Comparison of ENCODE assay signal across 8 cellular contexts in the genomic region with DNA sequence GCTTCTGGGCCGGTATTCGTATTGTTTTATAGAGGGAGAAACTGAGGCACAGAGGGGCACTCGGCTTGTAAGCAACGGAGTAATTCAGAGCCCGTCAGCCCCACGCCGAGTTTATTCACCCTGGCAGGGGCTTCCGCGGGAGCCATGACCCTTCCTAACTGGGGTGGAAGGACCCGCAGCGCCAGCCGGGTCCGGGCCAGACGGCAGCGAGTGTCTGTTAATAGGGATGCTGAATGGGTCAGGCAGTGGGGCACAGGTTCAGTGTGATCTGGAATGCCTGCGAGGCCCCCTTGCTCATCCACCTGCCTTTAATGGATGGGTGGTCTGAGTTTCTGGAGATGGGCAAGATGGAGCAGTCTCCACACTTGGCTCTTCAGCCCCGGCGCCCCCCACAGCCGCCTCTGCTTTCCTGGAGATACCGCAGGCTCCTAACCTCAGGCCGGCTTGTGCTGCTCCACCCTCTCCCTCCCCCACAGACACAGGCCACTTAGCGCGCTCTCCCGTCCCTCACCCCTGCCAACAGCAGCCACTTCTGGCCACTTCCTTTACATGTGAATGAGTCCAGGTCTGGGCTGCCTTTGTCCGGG.
A peak's percentile ranks its signal among the peaks of the same experiment; 100 is the strongest.
DNase-seq lines count a peak whose midpoint lies in the region; ATAC-seq, FAIRE-seq and TF ChIP-seq lines count a peak whose summit lies in the region.

No MANE protein-coding gene starts in this region.

- H4K20me1 ChIP-seq in astrocyte (ENCODE audit: insufficient read depth, low read length), result no peaks in the 10 kb centered on the region

- H3K36me3 Mint-ChIP-seq in astrocyte (ENCODE audit: low read depth, unreplicated experiment) (peaks cover 5% of the 10 kb centered on the region), memory B cell (peaks cover 18% of the 10 kb centered on the region)

- no peak overlapping the region for H3K9ac ChIP-seq in astrocyte (ENCODE audit: low read length)

- H3K4me3 ChIP-seq in cardiac muscle cell (peak overlapping the region; percentile 53), astrocyte (ENCODE audit: insufficient read depth, low read depth, low read length) (no peak overlapping the region), vagina (peak overlapping the region in 1 of 2 donors; percentile 56)

- ATAC-seq in memory B cell (ENCODE audit: low read depth) (no peak), GM18861 (IDR thresholded peaks at IDR 0.05; ENCODE audit: unreplicated experiment) (no peak), GM18502 (IDR thresholded peaks at IDR 0.05; ENCODE audit: poor library complexity, unreplicated experiment) (no peak)

- H3K27me3 Mint-ChIP-seq in astrocyte (ENCODE audit: low read depth, unreplicated experiment) (peaks cover 56% of the 10 kb centered on the region), memory B cell (peaks cover 38% of the 10 kb centered on the region)

- peak overlapping the region; percentile 15 for H3K27ac Mint-ChIP-seq in astrocyte (ENCODE audit: unreplicated experiment)
- H3K27ac Mint-ChIP-seq in memory B cell, result no peak overlapping the region

- peak overlapping the region; percentile 89 for H3K4me2 ChIP-seq in astrocyte (ENCODE audit: low read length)

- intact Hi-C loops in cardiac septum (cut with DNase I) (no loop called here), vagina (cut with DNase I) (no loop called here)

- peaks cover 23% of the 10 kb centered on the region for H3K27me3 ChIP-seq in cardiac muscle cell
- H3K27me3 ChIP-seq in astrocyte (ENCODE audit: insufficient read depth, low read length), result peaks cover 60% of the 10 kb centered on the region
- H3K27me3 ChIP-seq in vagina, result no peaks in the 10 kb centered on the region

- no peak overlapping the region for H2AFZ ChIP-seq in astrocyte (ENCODE audit: low read depth, low read length)

- H3K4me1 Mint-ChIP-seq in astrocyte (ENCODE audit: low read depth, unreplicated experiment), result peaks cover 6% of the 10 kb centered on the region
- peaks cover 22% of the 10 kb centered on the region for H3K4me1 Mint-ChIP-seq in memory B cell

- TF ChIP-seq CTCF in cardiac muscle cell (IDR thresholded peaks at IDR 0.05; ENCODE audit: low read depth, low read length) (no peak), astrocyte (IDR thresholded peaks at IDR 0.05; ENCODE audit: insufficient read depth, low read depth, low read length) (no peak), vagina (IDR thresholded peaks at IDR 0.05) (no peak)

- H3K27ac ChIP-seq in cardiac muscle cell (no peak overlapping the region), astrocyte (ENCODE audit: low read depth, low read length) (no peak overlapping the region), vagina (peak overlapping the region; percentile 76)

- H3K79me2 ChIP-seq in astrocyte (ENCODE audit: insufficient read depth, low read length), result no peaks in the 10 kb centered on the region

- H3K9me3 ChIP-seq in cardiac muscle cell (ENCODE audit: low read depth) (no peaks in the 10 kb centered on the region), astrocyte (ENCODE audit: insufficient read depth, low read depth, low read length) (peaks cover 3% of the 10 kb centered on the region), vagina (no peaks in the 10 kb centered on the region)

- H3K36me3 ChIP-seq in cardiac muscle cell (no peaks in the 10 kb centered on the region), astrocyte (ENCODE audit: insufficient read depth, low read length) (no peaks in the 10 kb centered on the region), vagina (no peaks in the 10 kb centered on the region)

- no peak for TF ChIP-seq POLR2A in vagina (IDR thresholded peaks at IDR 0.05)

- H3K9me3 Mint-ChIP-seq in astrocyte (ENCODE audit: unreplicated experiment), result peaks cover 17% of the 10 kb centered on the region
- peaks cover 4% of the 10 kb centered on the region for H3K9me3 Mint-ChIP-seq in memory B cell

- DNase-seq in cardiac muscle cell (ENCODE audit: low read depth in 1 of 2, low spot score in 1 of 2) (peak in 1 of 2 donors; percentile 86), cardiac septum (ENCODE audit: low spot score) (no peak), astrocyte (ENCODE audit: low read depth) (no peak), memory B cell (ENCODE audit: low spot score in 2 of 2) (no peak), vagina (ENCODE audit: extremely low spot score in 2 of 2) (no peak)
- no peak for DNase-seq in stimulated activated CD4-positive, alpha-beta T cell treated with anti-CD3 and anti-CD28 coated beads, Interleukin-4, amount 100 ng/mL, for 4 hours

- peaks cover 20% of the 10 kb centered on the region for H3K4me1 ChIP-seq in cardiac muscle cell (ENCODE audit: low read depth)
- H3K4me1 ChIP-seq in astrocyte (ENCODE audit: insufficient read depth, low read length), result no peaks in the 10 kb centered on the region
- peaks cover 30% of the 10 kb centered on the region for H3K4me1 ChIP-seq in vagina

- H3K4me3 Mint-ChIP-seq in astrocyte (ENCODE audit: unreplicated experiment) (peak overlapping the region; percentile 66), memory B cell (peak overlapping the region; percentile 33)

- no peak for FAIRE-seq in astrocyte (lab: Jason Lieb, UNC)
